Comparison of ENCODE assay signal across 8 cellular contexts in genomic region chr11:65920035-65920802, GRCh38. TPM values are rescaled to one million over a fixed set of nuclear protein-coding genes. Genes with fewer than 3 reads are reported as not detected.
DNase-seq lines count a peak whose midpoint lies in the region; ATAC-seq and TF ChIP-seq lines count a peak whose summit lies in the region.

No MANE protein-coding gene starts in this region.

- POLR2A ChIA-PET in activated CD4-positive, alpha-beta memory T cell treated with anti-CD3 and anti-CD28 coated beads for 36 hours (lab: Charles Lee) = interaction anchor here (1.4 kb wide), 1 partner anchor 20 kb away, joined by 6 read pairs; the partner anchor contains the start of gene FOSL1

- no peak for TF ChIP-seq CTCF in 22Rv1 (IDR thresholded peaks at IDR 0.05)

- H3K36me3 Mint-ChIP-seq in activated CD4-positive, alpha-beta memory T cell treated with anti-CD3 and anti-CD28 coated beads for 36 hours = peaks cover 16% of the 10 kb centered on the region
- H3K36me3 Mint-ChIP-seq in stimulated activated memory B cell treated with anti-CD40 and anti-IgM and Interleukin-4, amounts not matched to agents 10 μg/mL and 1 μg/mL and 100 μg/mL, for 72 hours = peaks cover 29% of the 10 kb centered on the region

- peak overlapping the region; percentile 70 for H3K4me3 ChIP-seq in iPS-11a (ENCODE audit: low read depth, low read length)

- CTCF ChIA-PET in activated CD4-positive, alpha-beta memory T cell treated with anti-CD3 and anti-CD28 coated beads for 36 hours (lab: Charles Lee) = interaction anchor here (1.4 kb wide), 1 partner anchor 36 kb away, joined by 5 read pairs; no protein-coding TSS in a partner anchor

- H3K27ac Mint-ChIP-seq in activated CD4-positive, alpha-beta memory T cell treated with anti-CD3 and anti-CD28 coated beads for 36 hours = peak overlapping the region; percentile 84
- H3K27ac Mint-ChIP-seq in stimulated activated memory B cell treated with anti-CD40 and anti-IgM and Interleukin-4, amounts not matched to agents 10 μg/mL and 1 μg/mL and 100 μg/mL, for 72 hours = peak overlapping the region; percentile 88

- intact Hi-C loops in activated CD4-positive, alpha-beta memory T cell treated with anti-CD3 and anti-CD28 coated beads for 36 hours (cut with micrococcal nuclease) = no loop called here

- peak overlapping the region; percentile 83 for H3K27ac ChIP-seq in 22Rv1

- no peaks in the 10 kb centered on the region for H3K9me3 Mint-ChIP-seq in activated CD4-positive, alpha-beta memory T cell treated with anti-CD3 and anti-CD28 coated beads for 36 hours
- no peaks in the 10 kb centered on the region for H3K9me3 Mint-ChIP-seq in stimulated activated memory B cell treated with anti-CD40 and anti-IgM and Interleukin-4, amounts not matched to agents 10 μg/mL and 1 μg/mL and 100 μg/mL, for 72 hours

- H3K27me3 Mint-ChIP-seq in activated CD4-positive, alpha-beta memory T cell treated with anti-CD3 and anti-CD28 coated beads for 36 hours = no peaks in the 10 kb centered on the region
- no peaks in the 10 kb centered on the region for H3K27me3 Mint-ChIP-seq in stimulated activated memory B cell treated with anti-CD40 and anti-IgM and Interleukin-4, amounts not matched to agents 10 μg/mL and 1 μg/mL and 100 μg/mL, for 72 hours

- no peak for DNase-seq in activated CD4-positive, alpha-beta memory T cell treated with anti-CD3 and anti-CD28 coated beads for 36 hours
- DNase-seq in NCI-H2227 (lab: John Stamatoyannopoulos, UW; ENCODE audit: unreplicated experiment) (no peak), NCI-H226 (no peak), germinal center (ENCODE audit: low spot score) (no peak)

- peak; percentile 1 for ATAC-seq in GM21825 (IDR thresholded peaks at IDR 0.05; ENCODE audit: unreplicated experiment)
- ATAC-seq in stimulated activated memory B cell treated with anti-CD40 and anti-IgM and Interleukin-4, amounts not matched to agents 10 μg/mL and 1 μg/mL and 100 μg/mL, for 72 hours = peak; percentile 2

- peaks cover 28% of the 10 kb centered on the region for H3K4me1 Mint-ChIP-seq in activated CD4-positive, alpha-beta memory T cell treated with anti-CD3 and anti-CD28 coated beads for 36 hours (ENCODE audit: low read depth)
- H3K4me1 Mint-ChIP-seq in stimulated activated memory B cell treated with anti-CD40 and anti-IgM and Interleukin-4, amounts not matched to agents 10 μg/mL and 1 μg/mL and 100 μg/mL, for 72 hours = peaks cover 41% of the 10 kb centered on the region

- peak overlapping the region; percentile 90 for H3K4me3 Mint-ChIP-seq in activated CD4-positive, alpha-beta memory T cell treated with anti-CD3 and anti-CD28 coated beads for 36 hours
- peak overlapping the region; percentile 97 for H3K4me3 Mint-ChIP-seq in stimulated activated memory B cell treated with anti-CD40 and anti-IgM and Interleukin-4, amounts not matched to agents 10 μg/mL and 1 μg/mL and 100 μg/mL, for 72 hours

RNA-seq across cellular contexts. Expression of gene DRAP1, which starts 1.0 kb away (rescaled TPM):
- total RNA-seq in activated CD4-positive, alpha-beta memory T cell treated with anti-CD3 and anti-CD28 coated beads for 36 hours = 100 to 1,000 TPM; 154 to 169 TPM

RNA-seq across cellular contexts. Expression of gene C11orf68, which starts 1.4 kb away (rescaled TPM):
- total RNA-seq in activated CD4-positive, alpha-beta memory T cell treated with anti-CD3 and anti-CD28 coated beads for 36 hours = 10 to 100 TPM; 22.2 to 23.6 TPM

RNA-seq across cellular contexts. Expression of gene FOSL1, which starts 20.0 kb away (rescaled TPM):
- 10 to 100 TPM; 17.1 to 17.7 TPM for total RNA-seq in activated CD4-positive, alpha-beta memory T cell treated with anti-CD3 and anti-CD28 coated beads for 36 hours

RNA-seq across cellular contexts. Expression of gene TSGA10IP, which starts 25.1 kb away (rescaled TPM):
- not detected for total RNA-seq in activated CD4-positive, alpha-beta memory T cell treated with anti-CD3 and anti-CD28 coated beads for 36 hours

RNA-seq across cellular contexts. Expression of gene CCDC85B, which starts 29.7 kb away (rescaled TPM):
- total RNA-seq in activated CD4-positive, alpha-beta memory T cell treated with anti-CD3 and anti-CD28 coated beads for 36 hours = 10 to 100 TPM; 40.0 to 44.4 TPM
